Comparison of ENCODE assay signal across 22 cellular contexts in the genomic region with DNA sequence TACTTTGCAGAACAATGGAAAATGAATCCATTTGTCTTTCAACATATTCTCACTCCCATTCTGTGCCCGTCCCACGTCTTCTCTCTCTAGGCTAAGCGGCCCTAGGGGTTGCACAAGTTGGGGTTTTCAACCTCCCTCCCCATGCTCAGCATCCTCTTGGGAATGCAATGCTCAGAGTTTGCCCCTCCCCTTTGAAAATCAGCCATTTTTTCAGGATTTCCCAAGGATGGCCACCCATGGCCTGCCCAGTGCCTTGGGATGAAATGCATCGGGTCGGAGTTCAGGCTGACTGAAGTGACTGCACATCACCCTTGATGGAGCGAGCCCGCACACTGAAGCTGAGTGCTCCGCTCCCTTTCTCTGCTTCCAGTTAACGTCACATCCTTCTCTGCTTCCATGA.
DNase-seq lines count a peak whose midpoint lies in the region; ATAC-seq and TF ChIP-seq lines count a peak whose summit lies in the region.
"Had no signal": no experiment of that assay in that cellular context is flagged by ENCODE, and none has a peak within 500 bp of the region (broad histone marks: within the 10 kb centered on the region; RNA-seq: fewer than 3 reads in every experiment).

No MANE protein-coding gene starts in this region.

- ATAC-seq in GM18498 (IDR thresholded peaks at IDR 0.05; ENCODE audit: unreplicated experiment) (no peak), T-helper 17 cell (no peak)

- peaks cover 2% of the 10 kb centered on the region for H3K27me3 Mint-ChIP-seq in activated CD4-positive, alpha-beta T cell treated with anti-CD3 and anti-CD28 coated beads, Interleukin-2, amount 10 ng/mL, durations not matched to agents 7 days and 5 days
- H3K27me3 Mint-ChIP-seq in T-helper 17 cell = peaks cover 51% of the 10 kb centered on the region

- peak overlapping the region in 1 of 2 donors; percentile 10 for H3K4me3 ChIP-seq in ascending aorta
- H3K4me3 ChIP-seq in left ventricle myocardium inferior = peak overlapping the region; percentile 6
- H3K4me3 ChIP-seq in prostate gland = no peak overlapping the region
- H3K4me3 ChIP-seq in tibial nerve = no peak overlapping the region

- no peaks in the 10 kb centered on the region for H3K9me3 Mint-ChIP-seq in activated CD4-positive, alpha-beta T cell treated with anti-CD3 and anti-CD28 coated beads, Interleukin-2, amount 10 ng/mL, durations not matched to agents 7 days and 5 days
- H3K9me3 Mint-ChIP-seq: activated CD4-positive, alpha-beta memory T cell treated with anti-CD3 and anti-CD28 coated beads for 36 hours; CD4-positive, alpha-beta T cell; endodermal cell; mesothelial cell of epicardium had no signal

- POLR2A ChIA-PET in activated CD4-positive, alpha-beta T cell treated with anti-CD3 and anti-CD28 coated beads, Interleukin-2, amount 10 ng/mL, durations not matched to agents 7 days and 5 days (lab: Charles Lee) = no interaction called here

- peak in 1 of 2 donors; percentile 31 for TF ChIP-seq EP300 in tibial nerve (IDR thresholded peaks at IDR 0.05)

- no peaks in the 10 kb centered on the region for H3K36me3 Mint-ChIP-seq in activated CD4-positive, alpha-beta T cell treated with anti-CD3 and anti-CD28 coated beads, Interleukin-2, amount 10 ng/mL, durations not matched to agents 7 days and 5 days (ENCODE audit: low read depth)
- H3K36me3 Mint-ChIP-seq in T-helper 17 cell (ENCODE audit: low read depth) = no peaks in the 10 kb centered on the region
- H3K36me3 Mint-ChIP-seq: activated CD4-positive, alpha-beta memory T cell treated with anti-CD3 and anti-CD28 coated beads for 36 hours had no signal

- 75% methylated on average over 9 of the region's 9 CpGs for WGBS in prostate gland
- 67 to 73% methylated on average over 9 of the region's 9 CpGs for WGBS in tibial nerve, 2 donors

- H3K9me3 ChIP-seq in ascending aorta = no peaks in the 10 kb centered on the region
- H3K9me3 ChIP-seq in left ventricle myocardium inferior (replicated peaks) = no peaks in the 10 kb centered on the region
- no peaks in the 10 kb centered on the region for H3K9me3 ChIP-seq in prostate gland
- H3K9me3 ChIP-seq in tibial nerve = no peaks in the 10 kb centered on the region
- no peaks in the 10 kb centered on the region for H3K9me3 ChIP-seq in T-helper 17 cell (ENCODE audit: control insufficient read depth, low read length, poor library complexity, severe bottlenecking)

- TF ChIP-seq POLR2A in prostate gland (IDR thresholded peaks at IDR 0.05) (no peak), tibial nerve (IDR thresholded peaks at IDR 0.05) (no peak)

- H3K27ac ChIP-seq in ascending aorta (peak overlapping the region; percentile 98 to 100), left ventricle myocardium inferior (replicated peaks) (peak overlapping the region; percentile 95), prostate gland (peak overlapping the region; percentile 91 to 92), tibial nerve (peak overlapping the region; percentile 42 to 94 (median 72))
- H3K27ac ChIP-seq: WERI-Rb-1 had no signal

- peaks cover 41 to 58% of the 10 kb centered on the region in 2 donors for H3K36me3 ChIP-seq in ascending aorta
- H3K36me3 ChIP-seq in left ventricle myocardium inferior = peaks cover 40% of the 10 kb centered on the region
- peaks cover 0 to 5% of the 10 kb centered on the region in 2 donors for H3K36me3 ChIP-seq in prostate gland
- H3K36me3 ChIP-seq in tibial nerve = peaks cover 0 to 9% (median 0%) of the 10 kb centered on the region in 3 donors
- H3K36me3 ChIP-seq: WERI-Rb-1 had no signal

- intact Hi-C loops in ascending aorta (cut with DNase I) (no loop called here), left ventricle myocardium inferior (cut with micrococcal nuclease) (no loop called here), prostate gland (cut with DNase I) (no loop called here)

- H3K4me1 Mint-ChIP-seq in activated CD4-positive, alpha-beta T cell treated with anti-CD3 and anti-CD28 coated beads, Interleukin-2, amount 10 ng/mL, durations not matched to agents 7 days and 5 days = no peaks in the 10 kb centered on the region
- peaks cover 5% of the 10 kb centered on the region for H3K4me1 Mint-ChIP-seq in T-helper 17 cell

- CTCF ChIA-PET in activated CD4-positive, alpha-beta T cell treated with anti-CD3 and anti-CD28 coated beads, Interleukin-2, amount 10 ng/mL, durations not matched to agents 7 days and 5 days (lab: Charles Lee) = interaction anchor here (0.7 to 1.4 kb wide), 2 partner anchors 14 to 18 kb away, joined by 3 read pairs; no protein-coding TSS in a partner anchor

- H3K27me3 ChIP-seq in ascending aorta (no peaks in the 10 kb centered on the region), left ventricle myocardium inferior (ENCODE audit: low read depth) (no peaks in the 10 kb centered on the region), prostate gland (replicated peaks; ENCODE audit: insufficient read depth) (no peaks in the 10 kb centered on the region), tibial nerve (no peaks in the 10 kb centered on the region)

- peaks cover 71 to 99% of the 10 kb centered on the region in 2 donors for H3K4me1 ChIP-seq in ascending aorta
- peaks cover 100% of the 10 kb centered on the region for H3K4me1 ChIP-seq in left ventricle myocardium inferior
- H3K4me1 ChIP-seq in prostate gland (replicated peaks) = peaks cover 32% of the 10 kb centered on the region
- H3K4me1 ChIP-seq in tibial nerve = peaks cover 10 to 100% (median 97%) of the 10 kb centered on the region in 4 donors

- DNase-seq in ascending aorta (ENCODE audit: low spot score in 2 of 2) = no peak
- DNase-seq in left ventricle myocardium inferior = no peak
- no peak for DNase-seq in prostate gland (ENCODE audit: low spot score)
- DNase-seq in tibial nerve (ENCODE audit: low spot score in 2 of 2) = no peak
- DNase-seq in activated CD4-positive, alpha-beta T cell treated with anti-CD3 and anti-CD28 coated beads, Interleukin-2, amount 10 ng/mL, durations not matched to agents 7 days and 5 days = no peak
- no peak for DNase-seq in T-helper 17 cell
- DNase-seq: activated CD4-positive, alpha-beta memory T cell treated with anti-CD3 and anti-CD28 coated beads for 36 hours; activated naive CD4-positive, alpha-beta T cell; activated T-cell treated with anti-CD3 and anti-CD28 coated beads for 4 hours; CD4-positive, alpha-beta T cell; endodermal cell; H9; hypothalamus; islet precursor cell; NCI-H1417; NCI-H2171; NCI-H526 treated with DMSO at 0.1 percent for 48 hours; SIG-M5; stimulated activated naive CD4-positive, alpha-beta T cell; WERI-Rb-1 had no signal

- no peak overlapping the region for H3K27ac Mint-ChIP-seq in activated CD4-positive, alpha-beta T cell treated with anti-CD3 and anti-CD28 coated beads, Interleukin-2, amount 10 ng/mL, durations not matched to agents 7 days and 5 days
- H3K27ac Mint-ChIP-seq in T-helper 17 cell = no peak overlapping the region
- H3K27ac Mint-ChIP-seq: activated CD4-positive, alpha-beta memory T cell treated with anti-CD3 and anti-CD28 coated beads for 36 hours; CD4-positive, alpha-beta T cell; endodermal cell; H9; mesothelial cell of epicardium had no signal

- TF ChIP-seq CTCF in ascending aorta (IDR thresholded peaks at IDR 0.05) (no peak), left ventricle myocardium inferior (IDR thresholded peaks at IDR 0.05; ENCODE audit: borderline replicate concordance) (no peak), prostate gland (IDR thresholded peaks at IDR 0.05) (no peak), tibial nerve (IDR thresholded peaks at IDR 0.05) (no peak)

- H3K4me3 Mint-ChIP-seq in activated CD4-positive, alpha-beta T cell treated with anti-CD3 and anti-CD28 coated beads, Interleukin-2, amount 10 ng/mL, durations not matched to agents 7 days and 5 days = no peak overlapping the region
- H3K4me3 Mint-ChIP-seq in T-helper 17 cell = no peak overlapping the region
- H3K4me3 Mint-ChIP-seq: activated CD4-positive, alpha-beta memory T cell treated with anti-CD3 and anti-CD28 coated beads for 36 hours; CD4-positive, alpha-beta T cell; endodermal cell; H9; mesothelial cell of epicardium had no signal
